12 cellular contexts compared by ENCODE assay signal in the genomic region with DNA sequence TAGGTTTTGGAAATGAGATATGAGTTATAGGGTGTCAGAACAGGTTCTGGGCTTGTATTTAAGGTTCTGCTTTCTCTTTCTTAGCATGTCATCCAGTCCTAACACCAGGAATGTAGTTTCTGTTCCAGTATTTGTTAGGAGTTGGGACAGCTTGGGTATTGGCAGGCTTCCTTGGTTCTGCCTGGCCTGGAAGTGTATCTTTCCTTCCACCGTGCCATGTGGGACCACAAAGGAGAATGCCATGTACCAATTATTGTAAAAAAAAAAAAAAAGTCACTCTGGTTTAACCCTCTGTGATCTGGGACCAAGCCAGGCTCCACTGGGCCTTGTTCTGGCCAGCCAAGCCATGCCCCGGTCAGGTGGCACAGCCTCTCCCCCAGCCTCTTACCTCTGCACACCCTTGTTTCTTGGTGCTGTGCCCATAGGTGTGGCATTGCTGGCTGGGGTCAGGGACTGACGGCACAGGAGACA. TPM values are rescaled to one million over a fixed set of nuclear protein-coding genes. Genes with fewer than 3 reads are reported as not detected.
DNase-seq lines count a peak whose midpoint lies in the region; ATAC-seq and TF ChIP-seq lines count a peak whose summit lies in the region.
"Had no signal": no experiment of that assay in that cellular context is flagged by ENCODE, and none has a peak within 500 bp of the region (broad histone marks: within the 10 kb centered on the region; RNA-seq: fewer than 3 reads in every experiment).

No MANE protein-coding gene starts in this region.

- peak overlapping the region; percentile 79 for H3K4me2 ChIP-seq in PC-3 (ENCODE audit: low read length)

- H3K27me3 ChIP-seq in PC-3 (ENCODE audit: low read length) (no peaks in the 10 kb centered on the region), prostate gland (replicated peaks; ENCODE audit: insufficient read depth) (no peaks in the 10 kb centered on the region)
- H3K27me3 ChIP-seq: cardiac muscle cell had no signal

- TF ChIP-seq POLR2A in prostate gland (IDR thresholded peaks at IDR 0.05): no peak

- H3F3A ChIP-seq in PC-3 (ENCODE audit: low read length, unreplicated experiment): peaks cover 8% of the 10 kb centered on the region

- H3K9me2 ChIP-seq in PC-3 (replicated peaks; ENCODE audit: low read length): no peaks in the 10 kb centered on the region

- H4K20me1 ChIP-seq in PC-3 (ENCODE audit: low read length): no peaks in the 10 kb centered on the region

- H3K79me2 ChIP-seq in PC-3 (ENCODE audit: low read length): peaks cover 34% of the 10 kb centered on the region

- WGBS in prostate gland: 28% methylated on average over 3 of the region's 3 CpGs

- H3K4me3 ChIP-seq in PC-3 (ENCODE audit: low read length) (no peak overlapping the region), prostate gland (no peak overlapping the region)
- H3K4me3 ChIP-seq: cardiac muscle cell had no signal

- TF ChIP-seq CTCF in PC-3 (conservative IDR thresholded peaks at IDR 0.05; ENCODE audit: low read depth, low read length) (no peak), prostate gland (IDR thresholded peaks at IDR 0.05) (no peak)

- intact Hi-C loops in PC-3 (cut with micrococcal nuclease): no loop called here
- intact Hi-C loops in prostate gland (cut with DNase I): no loop called here

- ATAC-seq in PC-3 (no peak), HG03571 (IDR thresholded peaks at IDR 0.05; ENCODE audit: unreplicated experiment) (no peak)

- BruUV-seq in PC-3 (replicated peaks; lab: Mats Ljungman, UMichigan): no TSS peak

- CTCF ChIA-PET in PC-3 (lab: Charles Lee): no interaction called here

- peak; percentile 29 for DNase-seq in AG08396 (ENCODE audit: low spot score)
- DNase-seq in PC-3: peak; percentile 26
- peak; percentile 69 for DNase-seq in fibroblast of peridontal ligament (ENCODE audit: extremely low read depth)
- peak; percentile 83 for DNase-seq in prostate gland (ENCODE audit: low spot score)
- DNase-seq in T-helper 1 cell: no peak
- DNase-seq in stimulated activated CD4-positive, alpha-beta T cell treated with anti-CD3 and anti-CD28 coated beads, Interleukin-2, amount 100 ng/mL, for 24 hours: no peak
- no peak for DNase-seq in hippocampal formation (lab: John Stamatoyannopoulos, UW)
- DNase-seq: activated CD4-positive, alpha-beta T cell treated with anti-CD3 and anti-CD28 coated beads, Interleukin-2, amount 50 U/mL, for 1 hour; activated gamma-delta T cell treated with Interleukin-2 at 50 U/mL for 16 hours; NCI-H2029 treated with DMSO at 0.1 percent for 48 hours had no signal

- H3K4me1 ChIP-seq in PC-3 (ENCODE audit: insufficient read depth, low read length) (peaks cover 69% of the 10 kb centered on the region), prostate gland (replicated peaks) (peaks cover 13% of the 10 kb centered on the region)

- POLR2A ChIA-PET in PC-3 (lab: Charles Lee; ENCODE audit: unreplicated experiment): interaction anchor here (0.8 kb wide), 1 partner anchor 69 kb away, joined by 5 read pairs; no protein-coding TSS in a partner anchor

- H3K9ac ChIP-seq in PC-3 (ENCODE audit: low read length): no peak overlapping the region

- H2AFZ ChIP-seq in PC-3 (ENCODE audit: low read length): no peak overlapping the region

- H3K9me3 ChIP-seq in PC-3 (ENCODE audit: low read length): no peaks in the 10 kb centered on the region
- H3K9me3 ChIP-seq in prostate gland: no peaks in the 10 kb centered on the region

- no peaks in the 10 kb centered on the region for H3K36me3 ChIP-seq in PC-3 (ENCODE audit: low read depth, low read length)
- no peaks in the 10 kb centered on the region for H3K36me3 ChIP-seq in prostate gland
- H3K36me3 ChIP-seq: cardiac muscle cell had no signal

- peak overlapping the region; percentile 97 for H3K27ac ChIP-seq in PC-3 (ENCODE audit: low read length)
- H3K27ac ChIP-seq in prostate gland: peak overlapping the region; percentile 56 to 60

RNA-seq across cellular contexts. Expression of gene ARHGAP26, which starts 47.8 kb away (rescaled TPM):
- total RNA-seq in PC-3 (2014; rRNA removed): 6.2 and 11.7 TPM in 2 replicates
- 10 to 100 TPM; 11.7 to 39.8 TPM for total RNA-seq in prostate gland

Comparison
In these comparisons a context has a peak if more than half of its experiments do, and no peak if none do; other contexts are left out.
1. DNase-seq: peak in AG08396 (single experiment), PC-3 (single experiment), fibroblast of peridontal ligament (single experiment) and prostate gland (single experiment); none in T-helper 1 cell (0 of 5), stimulated activated CD4-positive, alpha-beta T cell treated with anti-CD3 and anti-CD28 coated beads, Interleukin-2, amount 100 ng/mL, for 24 hours (0 of 2) and hippocampal formation (0 of 2).